In the genomic region with DNA sequence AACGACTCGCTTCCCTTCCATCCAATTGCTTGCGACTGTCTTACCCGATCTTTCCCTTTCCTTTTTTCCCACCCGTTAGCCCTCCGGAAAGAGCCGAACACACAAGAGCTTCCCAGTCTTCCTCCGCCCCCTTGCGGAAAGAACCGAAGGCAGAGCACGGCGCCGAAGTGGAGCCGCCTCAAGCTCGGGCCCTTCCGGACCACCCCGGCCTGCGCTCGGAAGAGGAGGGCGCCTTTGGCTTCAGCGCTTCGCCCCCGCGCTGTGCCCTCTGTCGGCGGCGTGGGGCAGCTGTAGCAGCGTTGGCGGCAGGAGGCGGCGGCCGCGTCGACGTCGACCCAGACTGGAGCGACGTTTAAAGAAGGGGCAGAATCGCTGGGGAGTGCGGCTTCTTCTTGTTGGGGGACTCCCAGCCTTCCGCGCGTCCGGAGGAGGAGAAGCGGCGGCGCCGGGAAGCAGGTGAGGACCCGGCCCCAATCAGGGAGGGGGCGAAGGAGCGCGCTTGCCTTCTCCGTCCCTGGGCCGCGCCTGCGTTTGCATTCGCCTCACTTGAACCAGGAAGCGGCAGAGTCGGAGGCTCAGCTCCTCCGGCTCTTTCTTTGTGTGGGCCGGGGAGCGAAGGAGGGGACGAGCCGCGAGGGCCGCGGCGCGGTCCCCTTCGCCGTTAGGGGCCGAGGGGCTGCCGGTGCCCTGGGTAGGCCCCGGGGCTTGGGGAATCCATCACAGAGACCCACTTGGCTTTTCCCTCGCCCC, we compare ENCODE assay signal across 1 cellular context.
A peak's percentile ranks its signal among the peaks of the same experiment; 100 is the strongest.
TF ChIP-seq lines count a peak whose summit lies in the region.

A gene with protein sequence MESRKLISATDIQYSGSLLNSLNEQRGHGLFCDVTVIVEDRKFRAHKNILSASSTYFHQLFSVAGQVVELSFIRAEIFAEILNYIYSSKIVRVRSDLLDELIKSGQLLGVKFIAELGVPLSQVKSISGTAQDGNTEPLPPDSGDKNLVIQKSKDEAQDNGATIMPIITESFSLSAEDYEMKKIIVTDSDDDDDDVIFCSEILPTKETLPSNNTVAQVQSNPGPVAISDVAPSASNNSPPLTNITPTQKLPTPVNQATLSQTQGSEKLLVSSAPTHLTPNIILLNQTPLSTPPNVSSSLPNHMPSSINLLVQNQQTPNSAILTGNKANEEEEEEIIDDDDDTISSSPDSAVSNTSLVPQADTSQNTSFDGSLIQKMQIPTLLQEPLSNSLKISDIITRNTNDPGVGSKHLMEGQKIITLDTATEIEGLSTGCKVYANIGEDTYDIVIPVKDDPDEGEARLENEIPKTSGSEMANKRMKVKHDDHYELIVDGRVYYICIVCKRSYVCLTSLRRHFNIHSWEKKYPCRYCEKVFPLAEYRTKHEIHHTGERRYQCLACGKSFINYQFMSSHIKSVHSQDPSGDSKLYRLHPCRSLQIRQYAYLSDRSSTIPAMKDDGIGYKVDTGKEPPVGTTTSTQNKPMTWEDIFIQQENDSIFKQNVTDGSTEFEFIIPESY (plus strand): TSS at position 291 of the 750 bp plus-strand sequence. CDS start 2,604 bp downstream, outside the sequence.

TF ChIP-seq in HepG2, 621 proteins besides CTCF, POLR2A, EP300 and RAD21 (continued from another document and continues in another):
- TF ChIP-seq, protein P1, sequence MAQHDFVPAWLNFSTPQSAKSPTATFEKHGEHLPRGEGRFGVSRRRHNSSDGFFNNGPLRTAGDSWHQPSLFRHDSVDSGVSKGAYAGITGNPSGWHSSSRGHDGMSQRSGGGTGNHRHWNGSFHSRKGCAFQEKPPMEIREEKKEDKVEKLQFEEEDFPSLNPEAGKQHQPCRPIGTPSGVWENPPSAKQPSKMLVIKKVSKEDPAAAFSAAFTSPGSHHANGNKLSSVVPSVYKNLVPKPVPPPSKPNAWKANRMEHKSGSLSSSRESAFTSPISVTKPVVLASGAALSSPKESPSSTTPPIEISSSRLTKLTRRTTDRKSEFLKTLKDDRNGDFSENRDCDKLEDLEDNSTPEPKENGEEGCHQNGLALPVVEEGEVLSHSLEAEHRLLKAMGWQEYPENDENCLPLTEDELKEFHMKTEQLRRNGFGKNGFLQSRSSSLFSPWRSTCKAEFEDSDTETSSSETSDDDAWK (CRISPR knock-in tag; IDR thresholded peaks at IDR 0.05) = no peak
- TF ChIP-seq SCMH1 (CRISPR knock-in tag; IDR thresholded peaks at IDR 0.05; ENCODE audit: borderline replicate concordance) (no peak), MZF1 (CRISPR knock-in tag; IDR thresholded peaks at IDR 0.05; ENCODE audit: borderline replicate concordance) (no peak), ZNF564 (CRISPR knock-in tag; IDR thresholded peaks at IDR 0.05) (no peak), FOXA1 (IDR thresholded peaks at IDR 0.05) (no peak), FOXA1 (CRISPR knock-in tag; IDR thresholded peaks at IDR 0.05) (no peak), ATF7-NPFF (CRISPR knock-in tag; IDR thresholded peaks at IDR 0.05; ENCODE audit: low read depth) (no peak), ZNF383 (CRISPR knock-in tag; IDR thresholded peaks at IDR 0.05; ENCODE audit: borderline replicate concordance) (no peak), ASH2L (IDR thresholded peaks at IDR 0.05; ENCODE audit: insufficient read length, low read depth, low read length) (no peak), FLYWCH1 (CRISPR knock-in tag; IDR thresholded peaks at IDR 0.05) (no peak), ZBTB38 (CRISPR knock-in tag; IDR thresholded peaks at IDR 0.05) (no peak), TCF12 (IDR thresholded peaks at IDR 0.05) (no peak), TCF12 (CRISPR knock-in tag; IDR thresholded peaks at IDR 0.05) (no peak), MXD4 (CRISPR knock-in tag; IDR thresholded peaks at IDR 0.05) (peak; percentile 46; the same call in 1 of the 2 replicates), AKNA (CRISPR knock-in tag; IDR thresholded peaks at IDR 0.05; ENCODE audit: borderline replicate concordance) (no peak), ZNF772 (CRISPR knock-in tag; IDR thresholded peaks at IDR 0.05) (no peak), ZNF687 (CRISPR knock-in tag; IDR thresholded peaks at IDR 0.05) (peak; percentile 89), STAG1 (CRISPR knock-in tag; IDR thresholded peaks at IDR 0.05) (peak; percentile 45), POLR2G (IDR thresholded peaks at IDR 0.05; ENCODE audit: low read depth, low read length) (peak; percentile 64; the same call in 1 of the 2 replicates), RXRB (CRISPR knock-in tag; IDR thresholded peaks at IDR 0.05; ENCODE audit: borderline replicate concordance) (no peak), MXD3 (CRISPR knock-in tag; IDR thresholded peaks at IDR 0.05) (peak; percentile 52; the same call in 1 of the 2 replicates), RELA (CRISPR knock-in tag; IDR thresholded peaks at IDR 0.05) (no peak), ZNF234 (CRISPR knock-in tag; conservative IDR thresholded peaks at IDR 0.05) (no peak), TBL1XR1 (IDR thresholded peaks at IDR 0.05; ENCODE audit: borderline replicate concordance, low read length, partially characterized antibody) (no peak), ZFP36L2 (CRISPR knock-in tag; IDR thresholded peaks at IDR 0.05) (no peak), HNRNPLL (IDR thresholded peaks at IDR 0.05; ENCODE audit: low read depth, low read length, poor library complexity, severe bottlenecking) (peak; percentile 68), ZNF776 (CRISPR knock-in tag; IDR thresholded peaks at IDR 0.05) (no peak), KLF11 (CRISPR knock-in tag; IDR thresholded peaks at IDR 0.05) (peak; percentile 59; the same call in 1 of the 2 replicates), BCL6 (CRISPR knock-in tag; IDR thresholded peaks at IDR 0.05) (no peak), ELF1 (CRISPR knock-in tag; IDR thresholded peaks at IDR 0.05) (peak; percentile 70), RAD51 (IDR thresholded peaks at IDR 0.05; ENCODE audit: borderline replicate concordance) (no peak), GMEB1 (CRISPR knock-in tag; IDR thresholded peaks at IDR 0.05; ENCODE audit: borderline replicate concordance) (peak; percentile 74), ZEB1 (IDR thresholded peaks at IDR 0.05; ENCODE audit: insufficient replicate concordance, low read depth) (no peak), ZNF33B (CRISPR knock-in tag; IDR thresholded peaks at IDR 0.05) (no peak), ETV5 (CRISPR knock-in tag; IDR thresholded peaks at IDR 0.05; ENCODE audit: borderline replicate concordance) (peak; percentile 69; the same call in 1 of the 2 replicates), ZFP1 (CRISPR knock-in tag; IDR thresholded peaks at IDR 0.05) (no peak)
- TF ChIP-seq, protein P2, sequence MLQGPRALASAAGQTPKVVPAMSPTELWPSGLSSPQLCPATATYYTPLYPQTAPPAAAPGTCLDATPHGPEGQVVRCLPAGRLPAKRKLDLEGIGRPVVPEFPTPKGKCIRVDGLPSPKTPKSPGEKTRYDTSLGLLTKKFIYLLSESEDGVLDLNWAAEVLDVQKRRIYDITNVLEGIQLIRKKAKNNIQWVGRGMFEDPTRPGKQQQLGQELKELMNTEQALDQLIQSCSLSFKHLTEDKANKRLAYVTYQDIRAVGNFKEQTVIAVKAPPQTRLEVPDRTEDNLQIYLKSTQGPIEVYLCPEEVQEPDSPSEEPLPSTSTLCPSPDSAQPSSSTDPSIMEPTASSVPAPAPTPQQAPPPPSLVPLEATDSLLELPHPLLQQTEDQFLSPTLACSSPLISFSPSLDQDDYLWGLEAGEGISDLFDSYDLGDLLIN (CRISPR knock-in tag; IDR thresholded peaks at IDR 0.05; ENCODE audit: borderline replicate concordance) = no peak
- TF ChIP-seq, protein P3, sequence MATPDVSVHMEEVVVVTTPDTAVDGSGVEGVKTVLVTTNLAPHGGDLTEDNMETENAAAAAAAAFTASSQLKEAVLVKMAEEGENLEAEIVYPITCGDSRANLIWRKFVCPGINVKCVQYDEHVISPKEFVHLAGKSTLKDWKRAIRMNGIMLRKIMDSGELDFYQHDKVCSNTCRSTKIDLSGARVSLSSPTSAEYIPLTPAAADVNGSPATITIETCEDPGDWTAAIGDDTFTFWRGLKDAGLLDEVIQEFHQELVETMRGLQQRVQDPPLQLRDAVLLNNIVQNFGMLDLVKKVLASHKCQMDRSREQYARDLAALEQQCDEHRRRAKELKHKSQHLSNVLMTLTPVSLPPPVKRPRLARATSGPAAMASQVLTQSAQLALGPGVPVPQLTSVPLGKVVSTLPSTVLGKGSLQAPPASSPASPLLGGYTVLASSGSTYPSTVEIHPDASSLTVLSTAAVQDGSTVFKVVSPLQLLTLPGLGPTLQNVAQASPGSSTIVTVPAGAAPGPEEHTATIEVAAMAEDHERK (CRISPR knock-in tag; IDR thresholded peaks at IDR 0.05; ENCODE audit: low read depth) = 0 out of 2 replicates have a peak, but pooled peaks have one; percentile 41
- TF ChIP-seq, protein P4, sequence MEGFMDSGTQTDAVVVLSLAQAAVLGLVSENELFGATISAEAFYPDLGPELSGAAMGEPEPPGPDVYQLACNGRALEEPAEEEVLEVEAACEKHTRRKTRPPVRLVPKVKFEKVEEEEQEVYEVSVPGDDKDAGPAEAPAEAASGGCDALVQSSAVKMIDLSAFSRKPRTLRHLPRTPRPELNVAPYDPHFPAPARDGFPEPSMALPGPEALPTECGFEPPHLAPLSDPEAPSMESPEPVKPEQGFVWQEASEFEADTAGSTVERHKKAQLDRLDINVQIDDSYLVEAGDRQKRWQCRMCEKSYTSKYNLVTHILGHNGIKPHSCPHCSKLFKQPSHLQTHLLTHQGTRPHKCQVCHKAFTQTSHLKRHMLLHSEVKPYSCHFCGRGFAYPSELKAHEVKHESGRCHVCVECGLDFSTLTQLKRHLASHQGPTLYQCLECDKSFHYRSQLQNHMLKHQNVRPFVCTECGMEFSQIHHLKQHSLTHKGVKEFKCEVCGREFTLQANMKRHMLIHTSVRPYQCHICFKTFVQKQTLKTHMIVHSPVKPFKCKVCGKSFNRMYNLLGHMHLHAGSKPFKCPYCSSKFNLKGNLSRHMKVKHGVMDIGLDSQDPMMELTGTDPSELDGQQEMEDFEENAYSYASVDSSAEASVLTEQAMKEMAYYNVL (CRISPR knock-in tag; IDR thresholded peaks at IDR 0.05; ENCODE audit: borderline replicate concordance) = peak; percentile 40; the same call in 1 of the 2 replicates
